In genomic region chr14:73238262-73238852, GRCh38 we compare ENCODE assay signal across 8 cellular contexts. TPM values are rescaled to one million over a fixed set of nuclear protein-coding genes. Genes with fewer than 3 reads are reported as not detected.
DNase-seq lines count a peak whose midpoint lies in the region; ATAC-seq, FAIRE-seq and TF ChIP-seq lines count a peak whose summit lies in the region.

No MANE protein-coding gene starts in this region.

- no peak overlapping the region for H3K9ac ChIP-seq in endothelial cell of umbilical vein (replicated peaks; ENCODE audit: extremely low read depth, insufficient read depth, low read length)

- H2AFZ ChIP-seq in PC-9: no peak overlapping the region
- H2AFZ ChIP-seq in endothelial cell of umbilical vein (ENCODE audit: low read depth, low read length): peak overlapping the region; percentile 44
- peak overlapping the region; percentile 9 for H2AFZ ChIP-seq in neuron (ENCODE audit: low read depth, low read length)

- H3K9me2 ChIP-seq in PC-9 (ENCODE audit: insufficient read depth): no peaks in the 10 kb centered on the region

- no peaks in the 10 kb centered on the region for H3K79me2 ChIP-seq in PC-9 (ENCODE audit: low read depth)
- no peaks in the 10 kb centered on the region for H3K79me2 ChIP-seq in endothelial cell of umbilical vein (ENCODE audit: control insufficient read depth, insufficient read depth, low read length)

- no peaks in the 10 kb centered on the region for H3K9me3 ChIP-seq in PC-9 (ENCODE audit: insufficient read depth, low read depth)
- no peaks in the 10 kb centered on the region for H3K9me3 ChIP-seq in endothelial cell of umbilical vein (replicated peaks; ENCODE audit: control insufficient read depth, insufficient read depth, low read length)
- no peaks in the 10 kb centered on the region for H3K9me3 ChIP-seq in neuron (ENCODE audit: low read length)

- CTCF ChIA-PET in PC-9 (lab: Charles Lee): no interaction called here
- CTCF ChIA-PET in endothelial cell of umbilical vein (lab: Charles Lee): interaction anchor here (1.0 to 1.8 kb wide), 5 partner anchors 10 to 65 kb away, joined by 3 to 8 read pairs (median 6); no protein-coding TSS in a partner anchor

- POLR2A ChIA-PET in PC-9 (lab: Charles Lee; ENCODE audit: unreplicated experiment) (no interaction called here), endothelial cell of umbilical vein (lab: Charles Lee) (no interaction called here)

- intact Hi-C loops in PC-9 (cut with micrococcal nuclease; ENCODE audit: unreplicated experiment) (no loop called here), endothelial cell of umbilical vein (cut with micrococcal nuclease) (no loop called here)

- TF ChIP-seq POLR2A in endothelial cell of umbilical vein (IDR thresholded peaks at IDR 0.05; ENCODE audit: low read depth, low read length): no peak

- H3K4me1 ChIP-seq in PC-9 (replicated peaks; ENCODE audit: insufficient read depth) (peaks cover 4% of the 10 kb centered on the region; the same call in 1 of the 2 replicates), endothelial cell of umbilical vein (ENCODE audit: control insufficient read depth, extremely low read depth, insufficient read depth, low read length) (peaks cover 21% of the 10 kb centered on the region), neuron (ENCODE audit: insufficient read depth, low read length) (peaks cover 42% of the 10 kb centered on the region)

- H3F3A ChIP-seq in PC-9 (ENCODE audit: insufficient read depth, low read depth): peaks cover 15% of the 10 kb centered on the region; the same call in 1 of the 2 replicates

- peaks cover 37% of the 10 kb centered on the region; the same call in 1 of the 2 replicates for H3K27me3 ChIP-seq in PC-9 (ENCODE audit: insufficient read depth, low read depth)
- peaks cover 5 to 6% of the 10 kb centered on the region in 2 experiments for H3K27me3 ChIP-seq in endothelial cell of umbilical vein (ENCODE audit: control insufficient read depth in 2 of 2, insufficient read depth in 2 of 2, low read length in 2 of 2)
- H3K27me3 ChIP-seq in neuron (ENCODE audit: insufficient read depth, low read length): no peaks in the 10 kb centered on the region

- ATAC-seq in GM21717 (IDR thresholded peaks at IDR 0.05; ENCODE audit: unreplicated experiment): no peak

- dilution Hi-C loops in endothelial cell of umbilical vein (cut with MboI; ENCODE audit: extremely low pct_ligation_motif_present, low sequenced_read_pairs): no loop called here

- H3K36me3 ChIP-seq in PC-9 (ENCODE audit: low read depth) (no peaks in the 10 kb centered on the region), endothelial cell of umbilical vein (ENCODE audit: control insufficient read depth in 2 of 2, extremely low read depth in 1 of 2, insufficient read depth in 2 of 2, low read length in 2 of 2) (no peaks in the 10 kb centered on the region), neuron (ENCODE audit: insufficient read depth, low read length) (no peaks in the 10 kb centered on the region)

- H3K27ac ChIP-seq in PC-9 (no peak overlapping the region), endothelial cell of umbilical vein (ENCODE audit: insufficient read depth, low read depth, low read length) (no peak overlapping the region)

- no TSS peak for BruUV-seq in PC-9 (replicated peaks; lab: Mats Ljungman, UMichigan)
- BruUV-seq in endothelial cell of umbilical vein (replicated peaks; lab: Mats Ljungman, UMichigan): no TSS peak

- peak overlapping the region; percentile 22; the same call in 1 of the 2 replicates for H3K4me2 ChIP-seq in PC-9
- peak overlapping the region; percentile 43 for H3K4me2 ChIP-seq in endothelial cell of umbilical vein (ENCODE audit: insufficient read depth, low read length)

- DNase-seq in SIG-M5 treated with dmso at 0.1 percent for 504 hours (lab: John Stamatoyannopoulos, UW; ENCODE audit: unreplicated experiment) (peak; percentile 20), SIG-M5 (lab: John Stamatoyannopoulos, UW) (no peak), PC-9 (peak; percentile 23 to 59), endothelial cell of umbilical vein (ENCODE audit: low read depth, low spot score) (peak; percentile 63), cortex of kidney (lab: John Stamatoyannopoulos, UW) (no peak), C1 segment of cervical spinal cord (lab: John Stamatoyannopoulos, UW) (no peak)

- no peaks in the 10 kb centered on the region for H3K9me1 ChIP-seq in endothelial cell of umbilical vein (replicated peaks; ENCODE audit: control insufficient read depth, extremely low read depth, insufficient read depth, low read length)

- no peak overlapping the region for H3K4me3 ChIP-seq in PC-9
- peak overlapping the region in 2 of 3 experiments; percentile 34 to 44 for H3K4me3 ChIP-seq in endothelial cell of umbilical vein (replicated peaks in 1 of 3; ENCODE audit: insufficient read depth in 1 of 3, low read depth in 1 of 3, low read length in 3 of 3)
- H3K4me3 ChIP-seq in neuron (ENCODE audit: low read length): peak overlapping the region; percentile 14

- peak; percentile 86 for FAIRE-seq in endothelial cell of umbilical vein (lab: Jason Lieb, UNC)

- TF ChIP-seq CTCF in PC-9 (conservative IDR thresholded peaks at IDR 0.05) (no peak), endothelial cell of umbilical vein (IDR thresholded peaks at IDR 0.05; ENCODE audit: extremely low read depth in 1 of 2, insufficient read depth in 1 of 2, low read depth in 1 of 2, low read length in 2 of 2) (no peak)

- H4K20me1 ChIP-seq in PC-9 (ENCODE audit: insufficient read depth): no peaks in the 10 kb centered on the region
- no peaks in the 10 kb centered on the region for H4K20me1 ChIP-seq in endothelial cell of umbilical vein (replicated peaks; ENCODE audit: control insufficient read depth, extremely low read depth, insufficient read depth, low read length)

TF ChIP-seq in endothelial cell of umbilical vein, 7 proteins besides CTCF, POLR2A, EP300 and RAD21:
- TF ChIP-seq GATA2 (IDR thresholded peaks at IDR 0.05; ENCODE audit: insufficient read depth, insufficient read length, low read depth, low read length) (no peak), EZH2 (IDR thresholded peaks at IDR 0.05; ENCODE audit: borderline replicate concordance, low read depth, low read length, severe bottlenecking) (no peak), JUN (IDR thresholded peaks at IDR 0.05; ENCODE audit: borderline replicate concordance, insufficient read depth, insufficient read length, low read depth) (peak; percentile 52), MYC (IDR thresholded peaks at IDR 0.05; ENCODE audit: low read depth, low read length) (no peak), FOS (IDR thresholded peaks at IDR 0.05; ENCODE audit: borderline replicate concordance, insufficient read depth, low read length) (peak; percentile 54)

RNA-seq across cellular contexts. Expression of gene PAPLN, which starts 1.1 kb away (rescaled TPM):
- total RNA-seq in PC-9 (2021): 0.15 TPM in 1 of 2 replicates, not detected in the other
- total RNA-seq in endothelial cell of umbilical vein: 3.1 and 6.4 TPM in 2 replicates
- polyA plus RNA-seq in endothelial cell of umbilical vein: 5.5 and 6.0 TPM in 2 replicates
- polyA plus RNA-seq in endothelial cell of umbilical vein (2011; cell fraction: cytosol; rRNA removed): 1.5 and 2.8 TPM in 2 replicates
- 23.3 and 32.9 TPM in 2 replicates for polyA plus RNA-seq in endothelial cell of umbilical vein (2011; cell fraction: nucleus; rRNA removed)
- polyA plus RNA-seq in endothelial cell of umbilical vein (2012): 5.8 and 9.0 TPM in 2 replicates
- polyA minus RNA-seq in endothelial cell of umbilical vein: 4.1 and 9.1 TPM in 2 replicates
- 0.82 TPM for polyA minus RNA-seq in endothelial cell of umbilical vein (2011; cell fraction: cytosol; rRNA and poly(A)+ RNA removed)
- 6.4 and 10.1 TPM in 2 replicates for polyA minus RNA-seq in endothelial cell of umbilical vein (2011; cell fraction: nucleus; rRNA and poly(A)+ RNA removed)

Comparison
In these comparisons a context has a peak if more than half of its experiments do, and no peak if none do; other contexts are left out.
1. DNase-seq: peak in SIG-M5 treated with dmso at 0.1 percent for 504 hours (single experiment), PC-9 (2 of 2) and endothelial cell of umbilical vein (single experiment); none in SIG-M5 (single experiment), cortex of kidney (single experiment) and C1 segment of cervical spinal cord (0 of 14).